In the genomic region with DNA sequence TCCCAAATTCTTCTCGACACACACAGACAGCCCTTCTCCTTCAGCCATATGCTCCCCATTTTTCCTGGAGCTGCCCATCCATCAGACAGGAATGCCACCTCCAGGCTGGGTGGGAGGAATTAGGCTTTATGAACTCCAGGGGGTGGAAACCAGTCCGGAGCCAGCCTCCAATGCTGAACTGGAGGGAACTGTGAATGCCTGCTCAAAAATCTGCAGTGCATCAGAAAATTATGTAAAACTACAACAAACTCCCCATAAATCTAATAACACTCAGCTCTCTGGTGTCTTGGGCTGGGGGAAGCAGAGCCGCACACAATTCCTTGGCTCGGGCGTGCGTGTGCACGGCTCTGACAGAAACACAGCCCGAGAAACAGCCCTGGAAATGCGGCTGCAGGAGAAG, we compare ENCODE assay signal across 20 cellular contexts.
DNase-seq lines count a peak whose midpoint lies in the region; ATAC-seq and TF ChIP-seq lines count a peak whose summit lies in the region.
"Had no signal": no experiment of that assay in that cellular context is flagged by ENCODE, and none has a peak within 500 bp of the region (broad histone marks: within the 10 kb centered on the region; RNA-seq: fewer than 3 reads in every experiment).

No MANE protein-coding gene starts in this region.

- peaks cover 4% of the 10 kb centered on the region for H3K9me3 ChIP-seq in WERI-Rb-1 (ENCODE audit: severe bottlenecking)
- H3K9me3 ChIP-seq: SJCRH30 had no signal

- TF ChIP-seq CTCF in AG10803 (conservative IDR thresholded peaks at IDR 0.05; ENCODE audit: low read length) (no peak), WERI-Rb-1 (IDR thresholded peaks at IDR 0.05; ENCODE audit: low read depth, low read length) (no peak), mesothelial cell of epicardium (IDR thresholded peaks at IDR 0.05; ENCODE audit: unreplicated experiment) (no peak)

- peak overlapping the region; percentile 88 for H3K27ac Mint-ChIP-seq in mesothelial cell of epicardium

- H3K27ac ChIP-seq in WERI-Rb-1: peak overlapping the region; percentile 55
- no peak overlapping the region for H3K27ac ChIP-seq in caudate nucleus (ENCODE audit: low read depth, low read length)
- H3K27ac ChIP-seq: SJCRH30 had no signal

- peaks cover 15% of the 10 kb centered on the region for H3K4me1 Mint-ChIP-seq in mesothelial cell of epicardium

- ATAC-seq in GM18868 (IDR thresholded peaks at IDR 0.05; ENCODE audit: unreplicated experiment): no peak
- ATAC-seq: PC-3, SK-N-SH treated with all-trans-retinoic acid at 6 μM for 48 hours had no signal

- no peaks in the 10 kb centered on the region for H3K9me3 Mint-ChIP-seq in mesothelial cell of epicardium

- no peak overlapping the region for H3K4me3 Mint-ChIP-seq in mesothelial cell of epicardium

- H3K36me3 Mint-ChIP-seq in mesothelial cell of epicardium: no peaks in the 10 kb centered on the region

- no peak overlapping the region for H3K4me3 ChIP-seq in AG10803 (ENCODE audit: low read length)
- H3K4me3 ChIP-seq in WERI-Rb-1 (ENCODE audit: low read depth, low read length): no peak overlapping the region
- H3K4me3 ChIP-seq: SJCRH30 had no signal

- peak; percentile 8 for DNase-seq in AG10803 (ENCODE audit: low read depth)
- DNase-seq in WERI-Rb-1: no peak
- DNase-seq in mesothelial cell of epicardium (ENCODE audit: low spot score in 2 of 2, unreplicated experiment in 2 of 2): no peak
- no peak for DNase-seq in T-helper 9 cell
- no peak for DNase-seq in caudate nucleus (lab: John Stamatoyannopoulos, UW)
- no peak for DNase-seq in AML-193 (lab: John Stamatoyannopoulos, UW)
- DNase-seq: Calu3; GF-D8; KBM-7; MV-4-11; NCI-H1105 treated with DMSO at 0.1 percent for 48 hours; NCI-H1930; NCI-H446; NCI-H524 treated with DMSO at 0.1 percent for 48 hours; NCI-H774; NK-92 treated with Interleukin-12 subunit alpha and Interleukin-12 subunit beta, amount 100 ng/mL, for 24 hours; PC-3; SJCRH30 had no signal

- no peaks in the 10 kb centered on the region for H3K36me3 ChIP-seq in WERI-Rb-1
- H3K36me3 ChIP-seq: SJCRH30 had no signal

- H3K27me3 ChIP-seq in WERI-Rb-1 (ENCODE audit: insufficient read depth, low read depth, severe bottlenecking): no peaks in the 10 kb centered on the region

- peaks cover 3% of the 10 kb centered on the region for H3K27me3 Mint-ChIP-seq in mesothelial cell of epicardium (ENCODE audit: low read depth)
